In genomic region chr1:115757866-115758265, GRCh38 we compare ENCODE assay signal across 20 cellular contexts. TPM values are rescaled to one million over a fixed set of nuclear protein-coding genes. Genes with fewer than 3 reads are reported as not detected.
DNase-seq lines count a peak whose midpoint lies in the region; ATAC-seq and TF ChIP-seq lines count a peak whose summit lies in the region.
"Had no signal": no experiment of that assay in that cellular context is flagged by ENCODE, and none has a peak within 500 bp of the region (broad histone marks: within the 10 kb centered on the region; RNA-seq: fewer than 3 reads in every experiment).

No MANE protein-coding gene starts in this region.

- H3K27me3 ChIP-seq in heart left ventricle = no peaks in the 10 kb centered on the region
- no peaks in the 10 kb centered on the region for H3K27me3 ChIP-seq in gastroesophageal sphincter
- H3K27me3 ChIP-seq in skeletal muscle tissue (ENCODE audit: control insufficient read depth in 3 of 3, insufficient read depth in 3 of 3, low read length in 3 of 3) = no peaks in the 10 kb centered on the region

- TF ChIP-seq EP300 in gastroesophageal sphincter (IDR thresholded peaks at IDR 0.05) = no peak

- H3K27ac ChIP-seq in heart left ventricle (peak overlapping the region; percentile 3 to 89 (median 78)), coronary artery (peak overlapping the region; percentile 43 to 54), gastroesophageal sphincter (peak overlapping the region in 2 of 4 donors; percentile 2 to 47), skeletal muscle tissue (ENCODE audit: low read depth, low read length) (peak overlapping the region; percentile 77), RWPE1 (no peak overlapping the region)

- peak in 1 of 4 donors; percentile 40 for ATAC-seq in heart left ventricle
- ATAC-seq in left ventricle myocardium superior = no peak
- peak; percentile 44 for ATAC-seq in gastroesophageal sphincter
- ATAC-seq: PC-3 had no signal

- H3K36me3 ChIP-seq in heart left ventricle (peaks cover 0 to 30% (median 0%) of the 10 kb centered on the region in 9 donors), gastroesophageal sphincter (peaks cover 0 to 3% of the 10 kb centered on the region in 2 donors), skeletal muscle tissue (ENCODE audit: control insufficient read depth in 3 of 3, insufficient read depth in 3 of 3, low read length in 3 of 3) (peaks cover 0 to 2% (median 0%) of the 10 kb centered on the region in 3 donors)

- H3K27me3 Mint-ChIP-seq in CD14-positive monocyte (ENCODE audit: low read depth in 3 of 3) = peaks cover 4 to 5% (median 4%) of the 10 kb centered on the region in 3 donors

- peaks cover 0 to 9% (median 0%) of the 10 kb centered on the region in 12 donors for H3K9me3 ChIP-seq in heart left ventricle
- no peaks in the 10 kb centered on the region for H3K9me3 ChIP-seq in gastroesophageal sphincter
- no peaks in the 10 kb centered on the region for H3K9me3 ChIP-seq in skeletal muscle tissue (ENCODE audit: control insufficient read depth in 3 of 3, low read length in 3 of 3)

- TF ChIP-seq POLR2A in heart left ventricle (IDR thresholded peaks at IDR 0.05) (no peak), gastroesophageal sphincter (IDR thresholded peaks at IDR 0.05) (no peak)

- POLR2A ChIA-PET in RWPE1 (lab: Yijun Ruan, JAX; ENCODE audit: low non-redundant PET) = no interaction called here

- 0 to 21% (median 19%) methylated on average over 1 of the region's 1 CpG for WGBS in heart left ventricle, 4 donors
- WGBS in gastroesophageal sphincter (ENCODE audit: low coverage in 1 of 2), 2 donors = 10 to 36% methylated on average over 1 of the region's 1 CpG

- peaks cover 3% of the 10 kb centered on the region for H3K4me1 Mint-ChIP-seq in CD14-positive monocyte
- H3K4me1 Mint-ChIP-seq: CD4-positive, alpha-beta memory T cell had no signal

- no peak overlapping the region for H3K27ac Mint-ChIP-seq in CD14-positive monocyte
- H3K27ac Mint-ChIP-seq: CD4-positive, alpha-beta memory T cell had no signal

- DNase-seq in heart left ventricle (no peak), left ventricle myocardium superior (no peak), coronary artery (ENCODE audit: low spot score) (no peak), RWPE1 (ENCODE audit: low spot score) (no peak), CD14-positive monocyte (ENCODE audit: low spot score) (no peak), COLO668 (lab: John Stamatoyannopoulos, UW; ENCODE audit: unreplicated experiment) (no peak)
- DNase-seq: CD4-positive, alpha-beta memory T cell; DMS79; NCI-H1105; NCI-H1694 treated with DMSO at 0.1 percent for 48 hours; NCI-H2107; NCI-H345; NCI-H524 treated with DMSO at 0.1 percent for 48 hours; PC-3; RPMI8226; SIG-M5 had no signal

- CTCF ChIA-PET in RWPE1 (lab: Yijun Ruan, JAX) = no interaction called here

- intact Hi-C loops in heart left ventricle (cut with DNase I) = no loop called here
- intact Hi-C loops in left ventricle myocardium superior (cut with micrococcal nuclease) = no loop called here
- intact Hi-C loops in CD14-positive monocyte (cut with micrococcal nuclease) = no loop called here

- H3K9ac ChIP-seq in skeletal muscle tissue (ENCODE audit: low read depth in 1 of 3, low read length in 3 of 3) = no peak overlapping the region

- no peaks in the 10 kb centered on the region for H3K36me3 Mint-ChIP-seq in CD14-positive monocyte

- no peak for TF ChIP-seq CTCF in heart left ventricle (IDR thresholded peaks at IDR 0.05)
- no peak for TF ChIP-seq CTCF in coronary artery (IDR thresholded peaks at IDR 0.05)
- TF ChIP-seq CTCF in gastroesophageal sphincter (IDR thresholded peaks at IDR 0.05) = no peak
- no peak for TF ChIP-seq CTCF in RWPE1 (conservative IDR thresholded peaks at IDR 0.05; ENCODE audit: low read depth)
- no peak for TF ChIP-seq CTCF in CD14-positive monocyte (IDR thresholded peaks at IDR 0.05)

- H3K4me3 Mint-ChIP-seq in CD14-positive monocyte = no peak overlapping the region
- H3K4me3 Mint-ChIP-seq: CD4-positive, alpha-beta memory T cell had no signal

- H3K4me1 ChIP-seq in heart left ventricle = peaks cover 5 to 90% (median 44%) of the 10 kb centered on the region in 12 donors
- H3K4me1 ChIP-seq in gastroesophageal sphincter = peaks cover 0 to 59% (median 5%) of the 10 kb centered on the region in 3 donors
- H3K4me1 ChIP-seq in skeletal muscle tissue (ENCODE audit: control insufficient read depth in 3 of 3, insufficient read depth in 3 of 3, low read length in 3 of 3) = peaks cover 51 to 61% (median 55%) of the 10 kb centered on the region in 3 donors

- H3K4me3 ChIP-seq in heart left ventricle (peak overlapping the region in 1 of 12 donors; percentile 3), coronary artery (no peak overlapping the region), gastroesophageal sphincter (no peak overlapping the region), skeletal muscle tissue (ENCODE audit: low read length in 3 of 3) (no peak overlapping the region)

- peaks cover 2 to 15% (median 6%) of the 10 kb centered on the region in 7 donors for H3K9me3 Mint-ChIP-seq in CD14-positive monocyte

RNA-seq across cellular contexts. Expression of gene CASQ2, which starts 10.6 kb away (rescaled TPM):
- total RNA-seq in heart left ventricle = 1,000 to 10,000 TPM in 5 of 9 donors, 100 to 1,000 TPM in 4; 700 to 1,692 (median 1,156) TPM
- 100 to 1,000 TPM; 444 to 563 TPM for polyA plus RNA-seq in heart left ventricle
- total RNA-seq in left ventricle myocardium superior = 879 TPM
- 100 to 1,000 TPM in 3 of 4 donors, 10 to 100 TPM in 1; 86.2 to 147 (median 133) TPM for total RNA-seq in gastroesophageal sphincter
- total RNA-seq in skeletal muscle tissue = 416 TPM
- polyA plus RNA-seq in CD14-positive monocyte = not detected
- total RNA-seq: CD4-positive, alpha-beta memory T cell; H4; PC-3 had no signal
- polyA plus RNA-seq: BJ; CD4-positive, alpha-beta memory T cell had no signal
